In genomic region chr1:89114662-89115061, GRCh38 we compare ENCODE assay signal across 8 cellular contexts.
"Had no signal": no experiment of that assay in that cellular context is flagged by ENCODE, and none has a peak within 500 bp of the region (broad histone marks: within the 10 kb centered on the region; RNA-seq: fewer than 3 reads in every experiment).

No MANE protein-coding gene starts in this region.

- H3K27ac ChIP-seq: esophagus muscularis mucosa, hepatocyte, parathyroid adenoma, sigmoid colon, spleen had no signal

- H3K4me2 ChIP-seq: hepatocyte had no signal

- H3K9ac ChIP-seq: parathyroid adenoma had no signal

- H3K4me1 ChIP-seq: esophagus muscularis mucosa, parathyroid adenoma, sigmoid colon had no signal

- H3K79me2 ChIP-seq: hepatocyte, parathyroid adenoma had no signal

- ATAC-seq: left lobe of liver had no signal

- DNase-seq: activated CD8-positive, alpha-beta memory T cell treated with anti-CD3 and anti-CD28 coated beads, Interleukin-2, amount 50 U/mL, for 4 hours; sigmoid colon; spleen; T-helper 9 cell had no signal

- H3K9me3 ChIP-seq: esophagus muscularis mucosa, sigmoid colon, spleen had no signal

- H3K4me3 ChIP-seq: esophagus muscularis mucosa, hepatocyte, sigmoid colon, spleen had no signal

- H3K27me3 ChIP-seq: esophagus muscularis mucosa, hepatocyte, sigmoid colon, spleen had no signal
